ENCODE assay signal across 18 cellular contexts in genomic region chr4:91485415-91485814, GRCh38.
"Had no signal": no experiment of that assay in that cellular context is flagged by ENCODE, and none has a peak within 500 bp of the region (broad histone marks: within the 10 kb centered on the region; RNA-seq: fewer than 3 reads in every experiment).

No MANE protein-coding gene starts in this region.

- H3K4me3 ChIP-seq: SJCRH30 had no signal

- H3K27me3 ChIP-seq: SJCRH30 had no signal

- H3K9me3 ChIP-seq: SJCRH30 had no signal

- H3K27ac ChIP-seq: SJCRH30 had no signal

- H3K4me1 ChIP-seq: SJCRH30 had no signal

- ATAC-seq: HepG2, SK-N-SH treated with all-trans-retinoic acid at 6 μM for 48 hours had no signal

- DNase-seq: IMR-90, Kasumi-1, KG1, MM.1S, NCI-H1092 treated with DMSO at 0.1 percent for 48 hours, NCI-H1436, NCI-H187, NCI-H2029, NCI-H2081 treated with DMSO at 0.1 percent for 48 hours, NCI-H2227 treated with DMSO at 0.1 percent for 48 hours, NCI-H524, NCI-H526 treated with DMSO at 0.1 percent for 48 hours, NCI-H774, RPMI8226, SHP77 treated with DMSO at 0.1 percent for 48 hours, SJCRH30 had no signal

- H3K36me3 ChIP-seq: SJCRH30 had no signal
